15 cellular contexts compared by ENCODE assay signal in the genomic region with DNA sequence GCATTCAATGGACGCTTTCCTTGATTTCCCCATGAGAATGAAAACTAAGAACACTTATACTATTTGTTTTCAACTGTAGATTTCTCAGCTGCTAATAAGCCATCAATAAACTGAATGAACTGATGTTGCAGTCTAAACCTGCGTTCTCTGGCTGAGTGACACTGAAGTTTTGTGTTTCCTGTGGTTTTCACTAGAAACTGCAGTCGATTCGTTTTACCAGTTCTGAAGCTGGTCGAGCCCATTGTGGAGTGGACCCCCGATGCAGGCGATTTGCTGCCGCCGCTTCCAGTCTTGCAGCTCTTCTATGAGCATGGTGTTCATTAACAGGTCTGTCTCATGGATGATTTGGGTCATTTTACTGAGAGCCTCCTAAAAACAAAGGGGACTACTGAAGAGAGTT. TPM values are rescaled to one million over a fixed set of nuclear protein-coding genes. Genes with fewer than 3 reads are reported as not detected.
DNase-seq lines count a peak whose midpoint lies in the region; ATAC-seq and TF ChIP-seq lines count a peak whose summit lies in the region.
"Had no signal": no experiment of that assay in that cellular context is flagged by ENCODE, and none has a peak within 500 bp of the region (broad histone marks: within the 10 kb centered on the region; RNA-seq: fewer than 3 reads in every experiment).

No MANE protein-coding gene starts in this region.

- peaks cover 78% of the 10 kb centered on the region for H3K4me1 Mint-ChIP-seq in activated naive CD4-positive, alpha-beta T cell treated with anti-CD3 and anti-CD28 coated beads, Interleukin-2, amount 10 ng/mL, durations not matched to agents 7 days and 5 days

- peaks cover 73% of the 10 kb centered on the region for H3K36me3 Mint-ChIP-seq in activated naive CD4-positive, alpha-beta T cell treated with anti-CD3 and anti-CD28 coated beads, Interleukin-2, amount 10 ng/mL, durations not matched to agents 7 days and 5 days

- intact Hi-C loops in spleen (cut with DNase I; ENCODE audit: low total_unique reads), result no loop called here

- no peaks in the 10 kb centered on the region for H3K27me3 Mint-ChIP-seq in activated naive CD4-positive, alpha-beta T cell treated with anti-CD3 and anti-CD28 coated beads, Interleukin-2, amount 10 ng/mL, durations not matched to agents 7 days and 5 days

- peaks cover 0 to 50% (median 14%) of the 10 kb centered on the region in 6 donors for H3K4me1 ChIP-seq in spleen

- no peak for TF ChIP-seq CTCF in spleen (IDR thresholded peaks at IDR 0.05 in 8 of 11, conservative IDR thresholded peaks at IDR 0.05 in 3 of 11)

- H3K27me3 ChIP-seq in spleen (replicated peaks in 1 of 7), result no peaks in the 10 kb centered on the region
- H3K27me3 ChIP-seq: BLaER1 had no signal

- CTCF ChIA-PET in activated naive CD4-positive, alpha-beta T cell treated with anti-CD3 and anti-CD28 coated beads, Interleukin-2, amount 10 ng/mL, durations not matched to agents 7 days and 5 days (lab: Charles Lee), result interaction anchor here (1.3 to 22.9 kb wide), 3 partner anchors 12 to 95 kb away, joined by 3 to 689 read pairs (median 49); a partner anchor contains a TSS

- TF ChIP-seq POLR2A in spleen (IDR thresholded peaks at IDR 0.05), result no peak

- H3K9me3 ChIP-seq in spleen, result no peaks in the 10 kb centered on the region
- H3K9me3 ChIP-seq: BLaER1 had no signal

- peaks cover 0 to 4% (median 0%) of the 10 kb centered on the region in 6 donors for H3K36me3 ChIP-seq in spleen
- H3K36me3 ChIP-seq: BLaER1 had no signal

- WGBS in spleen, 5 donors, result 37 to 57% (median 42%) methylated on average over 9 of the region's 9 CpGs

- DNase-seq in Jurkat, Clone E6-1 (ENCODE audit: low read depth, low spot score), result peak; percentile 34
- DNase-seq in activated CD4-positive, alpha-beta T cell treated with anti-CD3 and anti-CD28 coated beads for 48 hours, result peak; percentile 22
- peak; percentile 76 for DNase-seq in activated naive CD4-positive, alpha-beta T cell treated with anti-CD3 and anti-CD28 coated beads, Interleukin-2, amount 10 ng/mL, durations not matched to agents 7 days and 5 days
- no peak for DNase-seq in spleen
- no peak for DNase-seq in NCI-H524 treated with DMSO at 0.1 percent for 48 hours (lab: John Stamatoyannopoulos, UW)
- DNase-seq: kidney glomerular epithelial cell; NCI-H1105; NCI-H446 treated with DMSO at 0.1 percent for 48 hours; retina; stimulated activated CD4-positive, alpha-beta T cell treated with anti-CD3 and anti-CD28 coated beads, Interleukin-4, amount 100 ng/mL, for 1 hour; T-helper 9 cell had no signal

- no peak for ATAC-seq in GM19023 (IDR thresholded peaks at IDR 0.05; ENCODE audit: unreplicated experiment)
- ATAC-seq in GM19324 (IDR thresholded peaks at IDR 0.05; ENCODE audit: low FRiP score, unreplicated experiment), result no peak
- ATAC-seq in GM19455 (IDR thresholded peaks at IDR 0.05; ENCODE audit: unreplicated experiment), result no peak

- H3K27ac Mint-ChIP-seq in activated naive CD4-positive, alpha-beta T cell treated with anti-CD3 and anti-CD28 coated beads, Interleukin-2, amount 10 ng/mL, durations not matched to agents 7 days and 5 days, result peak overlapping the region; percentile 93

- peak overlapping the region; percentile 32 for H3K4me3 ChIP-seq in Jurkat, Clone E6-1 (ENCODE audit: low read length)
- H3K4me3 ChIP-seq in spleen, result no peak overlapping the region
- H3K4me3 ChIP-seq: BLaER1 had no signal

- H3K27ac ChIP-seq in spleen, result peak overlapping the region in 5 of 8 donors; percentile 18 to 71 (median 59)
- H3K27ac ChIP-seq: BLaER1 had no signal

- H3K9me3 Mint-ChIP-seq in activated naive CD4-positive, alpha-beta T cell treated with anti-CD3 and anti-CD28 coated beads, Interleukin-2, amount 10 ng/mL, durations not matched to agents 7 days and 5 days, result no peaks in the 10 kb centered on the region

- H3K4me3 Mint-ChIP-seq in activated naive CD4-positive, alpha-beta T cell treated with anti-CD3 and anti-CD28 coated beads, Interleukin-2, amount 10 ng/mL, durations not matched to agents 7 days and 5 days, result peak overlapping the region; percentile 87

RNA-seq across cellular contexts. Expression of a gene that starts 50.6 kb away (rescaled TPM):
- 34.2 TPM for polyA plus RNA-seq in Jurkat, Clone E6-1 (2012; ENCODE audit: insufficient read depth, insufficient read length)
- 100 to 1,000 TPM in 6 of 7 donors, 10 to 100 TPM in 1; 98.0 to 246 (median 171) TPM for total RNA-seq in spleen
- 10 to 100 TPM; 19.5 to 61.4 (median 25.6) TPM for polyA plus RNA-seq in spleen

Comparison
In these comparisons a context has a peak if more than half of its experiments do, and no peak if none do; other contexts are left out.
1. DNase-seq: peak in Jurkat, Clone E6-1 (single experiment), activated CD4-positive, alpha-beta T cell treated with anti-CD3 and anti-CD28 coated beads for 48 hours (single experiment) and activated naive CD4-positive, alpha-beta T cell treated with anti-CD3 and anti-CD28 coated beads, Interleukin-2, amount 10 ng/mL, durations not matched to agents 7 days and 5 days (single experiment); none in spleen (single experiment) and NCI-H524 treated with DMSO at 0.1 percent for 48 hours (single experiment).